Comparison of ENCODE assay signal across 20 cellular contexts in genomic region chr12:114347861-114348260, GRCh38. TPM values are rescaled to one million over a fixed set of nuclear protein-coding genes. Genes with fewer than 3 reads are reported as not detected.
DNase-seq lines count a peak whose midpoint lies in the region; ATAC-seq and TF ChIP-seq lines count a peak whose summit lies in the region.
"Had no signal": no experiment of that assay in that cellular context is flagged by ENCODE, and none has a peak within 500 bp of the region (broad histone marks: within the 10 kb centered on the region; RNA-seq: fewer than 3 reads in every experiment).

No MANE protein-coding gene starts in this region.

- peaks cover 1% of the 10 kb centered on the region for H3K4me1 Mint-ChIP-seq in glutamatergic neuron (ENCODE audit: low read depth, unreplicated experiment)
- H3K4me1 Mint-ChIP-seq: CD4-positive, alpha-beta memory T cell; GM23338 had no signal

- H3K9me3 Mint-ChIP-seq in glutamatergic neuron (ENCODE audit: unreplicated experiment) = no peaks in the 10 kb centered on the region
- H3K9me3 Mint-ChIP-seq: GM23338, H9 had no signal

- no peak overlapping the region for H3K4me3 Mint-ChIP-seq in glutamatergic neuron (ENCODE audit: unreplicated experiment)
- H3K4me3 Mint-ChIP-seq: CD4-positive, alpha-beta memory T cell; GM23338; H9 had no signal

- DNase-seq in DMS79 (lab: John Stamatoyannopoulos, UW) (peak; percentile 95), MV-4-11 (lab: John Stamatoyannopoulos, UW) (peak; percentile 31), NCI-H345 (lab: John Stamatoyannopoulos, UW) (peak; percentile 58), NCI-H510A treated with DMSO at 0.1 percent for 48 hours (lab: John Stamatoyannopoulos, UW) (peak; percentile 75), glutamatergic neuron (no peak)
- DNase-seq: C1 segment of cervical spinal cord; Calu3; CD4-positive, alpha-beta memory T cell; COR-L47; DMS53; EL; GDM1; H9 had no signal

- peaks cover 4% of the 10 kb centered on the region for H3K27me3 Mint-ChIP-seq in glutamatergic neuron (ENCODE audit: unreplicated experiment)

- no peak for TF ChIP-seq CTCF in glutamatergic neuron (IDR thresholded peaks at IDR 0.05; ENCODE audit: partially characterized antibody, unreplicated experiment)

- no peaks in the 10 kb centered on the region for H3K36me3 Mint-ChIP-seq in glutamatergic neuron (ENCODE audit: unreplicated experiment)
- H3K36me3 Mint-ChIP-seq: CD4-positive, alpha-beta memory T cell had no signal

- H3K27ac Mint-ChIP-seq in glutamatergic neuron (ENCODE audit: unreplicated experiment) = no peak overlapping the region
- H3K27ac Mint-ChIP-seq: CD4-positive, alpha-beta memory T cell; GM23338; H9 had no signal

- ATAC-seq in HG03045 (IDR thresholded peaks at IDR 0.05; ENCODE audit: unreplicated experiment) = no peak
- no peak for ATAC-seq in HG02852 (IDR thresholded peaks at IDR 0.05; ENCODE audit: unreplicated experiment)
- ATAC-seq: GM12878, GM23338, HCT116 had no signal

RNA-seq across cellular contexts. Expression of gene TBX5, which starts 58.1 kb away (rescaled TPM):
- total RNA-seq in glutamatergic neuron (ENCODE audit: unreplicated experiment) = not detected
- total RNA-seq: A172; Calu3; CD4-positive, alpha-beta memory T cell; GM12878; H4; H9 had no signal
